33 cellular contexts compared by ENCODE assay signal in the genomic region with DNA sequence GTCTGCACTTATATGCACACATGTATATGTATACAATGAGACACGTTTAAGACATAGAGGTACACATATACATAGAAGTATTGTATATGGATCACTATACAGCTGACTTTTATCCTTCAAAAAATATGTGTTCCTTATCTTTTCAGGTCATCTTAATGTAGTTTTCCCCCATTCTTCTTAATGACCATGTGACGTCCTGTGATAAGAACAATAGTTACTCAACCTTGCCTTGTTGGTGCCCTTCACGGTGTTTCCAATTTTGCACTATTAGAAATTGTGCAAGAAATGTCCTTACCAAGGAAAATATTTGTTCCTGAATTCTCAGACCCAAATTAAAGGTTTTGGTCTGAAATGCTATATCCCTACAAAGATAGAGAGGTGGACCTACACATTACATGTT. TPM values are rescaled to one million over a fixed set of nuclear protein-coding genes. Genes with fewer than 3 reads are reported as not detected.
"Had no signal": no experiment of that assay in that cellular context is flagged by ENCODE, and none has a peak within 500 bp of the region (broad histone marks: within the 10 kb centered on the region; RNA-seq: fewer than 3 reads in every experiment).

No MANE protein-coding gene starts in this region.

- H3K27ac ChIP-seq: colonic mucosa, epithelial cell of prostate, esophagus squamous epithelium, gastrocnemius medialis, heart right ventricle, left lung, lower lobe of right lung had no signal

- H3K27ac Mint-ChIP-seq: dendritic cell treated with granulocyte-macrophage colony-stimulating factor and Interleukin-4, amounts not matched to agents 40 ng/mL and 50 ng/mL, for 4 days; effector memory CD8-positive, alpha-beta T cell; endodermal cell; mesothelial cell of epicardium; naive B cell had no signal

- H3K36me3 Mint-ChIP-seq: mesothelial cell of epicardium, naive B cell had no signal

- H3K36me3 ChIP-seq: colonic mucosa, esophagus squamous epithelium, gastrocnemius medialis, heart right ventricle, left lung, lower lobe of right lung had no signal

- H3K27me3 ChIP-seq: colonic mucosa, gastrocnemius medialis, left lung had no signal

- FAIRE-seq: endometrium, islet of Langerhans had no signal

- H3K4me1 Mint-ChIP-seq: mesothelial cell of epicardium, naive B cell had no signal

- H3K27me3 Mint-ChIP-seq: dendritic cell treated with granulocyte-macrophage colony-stimulating factor and Interleukin-4, amounts not matched to agents 40 ng/mL and 50 ng/mL, for 4 days; effector memory CD8-positive, alpha-beta T cell had no signal

- H3K4me3 Mint-ChIP-seq: dendritic cell treated with granulocyte-macrophage colony-stimulating factor and Interleukin-4, amounts not matched to agents 40 ng/mL and 50 ng/mL, for 4 days; effector memory CD8-positive, alpha-beta T cell; endodermal cell; mesothelial cell of epicardium; naive B cell had no signal

- H3K9me3 Mint-ChIP-seq: dendritic cell treated with granulocyte-macrophage colony-stimulating factor and Interleukin-4, amounts not matched to agents 40 ng/mL and 50 ng/mL, for 4 days; effector memory CD8-positive, alpha-beta T cell; endodermal cell; mesothelial cell of epicardium had no signal

- H3K4me3 ChIP-seq: colonic mucosa, esophagus squamous epithelium, gastrocnemius medialis, heart right ventricle, left lung, lower lobe of right lung, mucosa of descending colon had no signal

- H3K9me3 ChIP-seq: colonic mucosa, esophagus squamous epithelium, gastrocnemius medialis, heart right ventricle, left lung, lower lobe of right lung, mucosa of descending colon had no signal

- ATAC-seq: effector memory CD8-positive, alpha-beta T cell; esophagus mucosa; gastrocnemius medialis; heart right ventricle; left cardiac atrium; left lung; left ventricle myocardium superior; lower lobe of right lung; mucosa of descending colon had no signal

- DNase-seq: colonic mucosa; cortex of kidney; effector CD8-positive, alpha-beta T cell; effector memory CD8-positive, alpha-beta T cell; endodermal cell; erythroblast; esophagus squamous epithelium; foreskin fibroblast; foreskin melanocyte; gastrocnemius medialis; glutamatergic neuron; head of caudate nucleus; heart right ventricle; hippocampal formation; kidney; left cardiac atrium; left lung; left ventricle myocardium superior; lower lobe of right lung; mesenchymal stem cell; mucosa of descending colon; naive B cell had no signal

- H3K4me1 ChIP-seq: colonic mucosa, esophagus squamous epithelium, gastrocnemius medialis, heart right ventricle, left lung, lower lobe of right lung had no signal

RNA-seq across cellular contexts. Expression of a gene that starts 1.0 kb away (rescaled TPM):
- total RNA-seq: colonic mucosa, dermis microvascular lymphatic vessel endothelial cell, endodermal cell, gastrocnemius medialis, kidney, lung microvascular endothelial cell, mesothelial cell of epicardium, mucosa of descending colon, myocyte had no signal

RNA-seq across cellular contexts. Expression of a gene that starts 7.2 kb away (rescaled TPM):
- total RNA-seq: dermis microvascular lymphatic vessel endothelial cell, esophagus mucosa, esophagus squamous epithelium, gastrocnemius medialis, kidney, left ventricle myocardium superior, lower leg skin, lung microvascular endothelial cell, mesenteric fat pad, mesothelial cell of epicardium, myocyte had no signal

RNA-seq across cellular contexts. Expression of a gene that starts 9.4 kb away (rescaled TPM):
- total RNA-seq: left ventricle myocardium superior, lower leg skin, myocyte had no signal
